Comparison of ENCODE assay signal across 8 cellular contexts in genomic region chr11:118622376-118623290, GRCh38. TPM values are rescaled to one million over a fixed set of nuclear protein-coding genes. Genes with fewer than 3 reads are reported as not detected.
DNase-seq lines count a peak whose midpoint lies in the region; ATAC-seq lines count a peak whose summit lies in the region.

No MANE protein-coding gene starts in this region.

- H3K4me3 ChIP-seq in ectodermal cell (ENCODE audit: insufficient read depth, low read depth, low read length) (peak overlapping the region; percentile 68), muscle layer of duodenum (ENCODE audit: low read depth in 1 of 2, low read length in 2 of 2) (peak overlapping the region; percentile 48 to 55)

- H3K36me3 ChIP-seq in ectodermal cell (ENCODE audit: control insufficient read depth, insufficient read depth, low read length) (peaks cover 13% of the 10 kb centered on the region), muscle layer of duodenum (ENCODE audit: control insufficient read depth in 1 of 2, insufficient read depth in 2 of 2, low read length in 2 of 2) (peaks cover 9 to 59% of the 10 kb centered on the region in 2 donors)

- no peak overlapping the region for H3K27ac ChIP-seq in ectodermal cell (ENCODE audit: insufficient read depth, low read depth, low read length, poor library complexity, severe bottlenecking)
- peak overlapping the region; percentile 82 for H3K27ac ChIP-seq in muscle layer of duodenum (ENCODE audit: low read length)

- H3K9me3 ChIP-seq in ectodermal cell (ENCODE audit: control insufficient read depth, low read length) (no peaks in the 10 kb centered on the region), muscle layer of duodenum (ENCODE audit: control insufficient read depth in 1 of 2, low read length in 2 of 2) (no peaks in the 10 kb centered on the region)

- 65 to 69% methylated on average over 9 of the region's 9 CpGs for WGBS in ectodermal cell, 2 experiments

- ATAC-seq in GM21390 (IDR thresholded peaks at IDR 0.05; ENCODE audit: unreplicated experiment) (no peak), HG02885 (IDR thresholded peaks at IDR 0.05; ENCODE audit: poor library complexity, unreplicated experiment) (no peak), GM19328 (IDR thresholded peaks at IDR 0.05; ENCODE audit: unreplicated experiment) (no peak), GM21717 (IDR thresholded peaks at IDR 0.05; ENCODE audit: unreplicated experiment) (no peak)

- peak; percentile 86 for DNase-seq in ELR (ENCODE audit: low read depth)
- peak; percentile 99 for DNase-seq in NCI-H526 treated with DMSO at 0.1 percent for 48 hours (lab: John Stamatoyannopoulos, UW)

- H3K4me1 ChIP-seq in ectodermal cell (ENCODE audit: control insufficient read depth, insufficient read depth, low read length) (peaks cover 52% of the 10 kb centered on the region), muscle layer of duodenum (ENCODE audit: control insufficient read depth in 1 of 2, insufficient read depth in 2 of 2, low read length in 2 of 2) (peaks cover 37 to 62% of the 10 kb centered on the region in 2 donors)

- H3K27me3 ChIP-seq in ectodermal cell (ENCODE audit: control insufficient read depth, insufficient read depth, low read length, poor library complexity, severe bottlenecking) (no peaks in the 10 kb centered on the region), muscle layer of duodenum (ENCODE audit: low read depth, low read length) (no peaks in the 10 kb centered on the region)

RNA-seq across cellular contexts. Expression of gene PHLDB1, which starts 15.2 kb away (rescaled TPM):
- 106 TPM for polyA plus RNA-seq in ectodermal cell (2013, experiment 1 of 4)
- 108 TPM for polyA plus RNA-seq in ectodermal cell (2013, experiment 2 of 4)
- 87.9 TPM for polyA plus RNA-seq in ectodermal cell (2013, experiment 3 of 4)
- 98.6 TPM for polyA plus RNA-seq in ectodermal cell (2013, experiment 4 of 4)

RNA-seq across cellular contexts. Expression of gene ARCN1, which starts 50.4 kb away (rescaled TPM):
- 144 TPM for polyA plus RNA-seq in ectodermal cell (2013, experiment 1 of 4)
- 137 TPM for polyA plus RNA-seq in ectodermal cell (2013, experiment 2 of 4)
- 98.9 TPM for polyA plus RNA-seq in ectodermal cell (2013, experiment 3 of 4)
- polyA plus RNA-seq in ectodermal cell (2013, experiment 4 of 4): 123 TPM

RNA-seq across cellular contexts. Expression of gene TREH, which starts 56.8 kb away (rescaled TPM):
- not detected for polyA plus RNA-seq in ectodermal cell (2013, experiment 1 of 4)
- not detected for polyA plus RNA-seq in ectodermal cell (2013, experiment 2 of 4)
- not detected for polyA plus RNA-seq in ectodermal cell (2013, experiment 3 of 4)
- not detected for polyA plus RNA-seq in ectodermal cell (2013, experiment 4 of 4)

RNA-seq across cellular contexts. Expression of gene IFT46, which starts 56.9 kb away (rescaled TPM):
- polyA plus RNA-seq in ectodermal cell (2013, experiment 1 of 4): 33.8 TPM
- 34.1 TPM for polyA plus RNA-seq in ectodermal cell (2013, experiment 2 of 4)
- polyA plus RNA-seq in ectodermal cell (2013, experiment 3 of 4): 28.7 TPM
- polyA plus RNA-seq in ectodermal cell (2013, experiment 4 of 4): 34.2 TPM
